Comparison of ENCODE assay signal across 1 cellular context in genomic region chrX:153828308-153828707, GRCh38.
TF ChIP-seq lines count a peak whose summit lies in the region.

No MANE protein-coding gene starts in this region.

TF ChIP-seq in H1, 55 proteins besides CTCF, POLR2A, EP300 and RAD21:
- TF ChIP-seq ASH2L (IDR thresholded peaks at IDR 0.05; ENCODE audit: low read length) (peak; percentile 41), ZNF274 (IDR thresholded peaks at IDR 0.05; ENCODE audit: borderline replicate concordance, extremely low read depth, low read length) (no peak)
TF ChIP-seq in H1: peak in this region for 1.
